12 cellular contexts compared by ENCODE assay signal in genomic region chr17:49828325-49828724, GRCh38. TPM values are rescaled to one million over a fixed set of nuclear protein-coding genes. Genes with fewer than 3 reads are reported as not detected.
DNase-seq lines count a peak whose midpoint lies in the region; ATAC-seq, FAIRE-seq and TF ChIP-seq lines count a peak whose summit lies in the region.
"Not testable (repeated sequence)": the region's sequence is repeated elsewhere in the genome, so short reads cannot be mapped to it uniquely, and the experiment has no call there.
"Had no signal": no experiment of that assay in that cellular context is flagged by ENCODE, and none has a peak within 500 bp of the region (broad histone marks: within the 10 kb centered on the region; RNA-seq: fewer than 3 reads in every experiment).

No MANE protein-coding gene starts in this region.

- H3F3A ChIP-seq in PC-3 (ENCODE audit: low read length, unreplicated experiment), result not testable (repeated sequence)

- peak overlapping the region; percentile 26 for H3K27ac Mint-ChIP-seq in activated CD8-positive, alpha-beta T cell treated with anti-CD3 and anti-CD28 coated beads for 36 hours

- WGBS in body of pancreas, 2 donors, result 52 to 67% methylated on average over 2 of the region's 2 CpGs

- intact Hi-C loops in PC-3 (cut with micrococcal nuclease); activated CD8-positive, alpha-beta T cell treated with anti-CD3 and anti-CD28 coated beads for 36 hours (cut with micrococcal nuclease); body of pancreas (cut with DNase I); sciatic nerve (cut with DNase I): not testable (repeated sequence)

- not testable (repeated sequence) for H3K9ac ChIP-seq in PC-3 (ENCODE audit: low read length); fibroblast of lung (ENCODE audit: insufficient read depth, low read length)

- not testable (repeated sequence) for TF ChIP-seq CTCF in PC-3 (conservative IDR thresholded peaks at IDR 0.05; ENCODE audit: low read depth, low read length); activated CD8-positive, alpha-beta T cell treated with anti-CD3 and anti-CD28 coated beads for 36 hours (IDR thresholded peaks at IDR 0.05); body of pancreas (IDR thresholded peaks at IDR 0.05); fibroblast of lung (conservative IDR thresholded peaks at IDR 0.05 in 1 of 2, IDR thresholded peaks at IDR 0.05 in 1 of 2; ENCODE audit: low read depth in 1 of 2, low read length in 2 of 2)

- H3K9me2 ChIP-seq in PC-3 (replicated peaks; ENCODE audit: low read length), result not testable (repeated sequence)

- H3K27me3 Mint-ChIP-seq in activated CD8-positive, alpha-beta T cell treated with anti-CD3 and anti-CD28 coated beads for 36 hours, result not testable (repeated sequence)

- not testable (repeated sequence) for H3K4me2 ChIP-seq in PC-3 (ENCODE audit: low read length); fibroblast of lung (ENCODE audit: extremely low read depth, insufficient read depth, low read length)

- FAIRE-seq in H54 (lab: Jason Lieb, UNC), result peak; percentile 91

- H3K4me1 ChIP-seq in PC-3 (ENCODE audit: insufficient read depth, low read length); body of pancreas; fibroblast of lung (ENCODE audit: control insufficient read depth, extremely low read depth, insufficient read depth, low read length): not testable (repeated sequence)

- not testable (repeated sequence) for H3K27ac ChIP-seq in PC-3 (ENCODE audit: low read length); body of pancreas
- peak overlapping the region; percentile 20 for H3K27ac ChIP-seq in fibroblast of lung (ENCODE audit: insufficient read depth, low read length)

- peaks cover 43% of the 10 kb centered on the region for H3K36me3 Mint-ChIP-seq in activated CD8-positive, alpha-beta T cell treated with anti-CD3 and anti-CD28 coated beads for 36 hours (ENCODE audit: low read depth)

- not testable (repeated sequence) for H3K9me3 ChIP-seq in PC-3 (ENCODE audit: low read length); body of pancreas; fibroblast of lung (ENCODE audit: control insufficient read depth, insufficient read depth, low read depth, low read length)

- not testable (repeated sequence) for ATAC-seq in PC-3; activated CD8-positive, alpha-beta T cell treated with anti-CD3 and anti-CD28 coated beads for 36 hours
- ATAC-seq in body of pancreas (peak; percentile 40), left lobe of liver (peak; percentile 36), sciatic nerve (peak; percentile 46)

- H3K4me1 Mint-ChIP-seq in activated CD8-positive, alpha-beta T cell treated with anti-CD3 and anti-CD28 coated beads for 36 hours (ENCODE audit: low read depth), result not testable (repeated sequence)

- POLR2A ChIA-PET in PC-3 (lab: Charles Lee; ENCODE audit: unreplicated experiment); activated CD8-positive, alpha-beta T cell treated with anti-CD3 and anti-CD28 coated beads for 36 hours (lab: Charles Lee): not testable (repeated sequence)

- H3K36me3 ChIP-seq in PC-3 (ENCODE audit: low read depth, low read length) (peaks cover 57% of the 10 kb centered on the region), body of pancreas (replicated peaks in 1 of 2; ENCODE audit: insufficient read depth in 1 of 2, low read depth in 2 of 2) (peaks cover 4 to 31% of the 10 kb centered on the region in 2 donors)
- not testable (repeated sequence) for H3K36me3 ChIP-seq in fibroblast of lung (ENCODE audit: control insufficient read depth, insufficient read depth, low read length)

- DNase-seq in AG08395 (ENCODE audit: low spot score) (peak; percentile 47), fibroblast of lung (ENCODE audit: low read depth in 2 of 2) (peak; percentile 21 to 59), left lobe of liver (ENCODE audit: low spot score) (peak; percentile 27)
- DNase-seq in H54 (ENCODE audit: insufficient read length, low spot score); PC-3; activated CD8-positive, alpha-beta T cell treated with anti-CD3 and anti-CD28 coated beads for 36 hours; body of pancreas; sciatic nerve (ENCODE audit: low spot score): not testable (repeated sequence)

- CTCF ChIA-PET in PC-3 (lab: Charles Lee); activated CD8-positive, alpha-beta T cell treated with anti-CD3 and anti-CD28 coated beads for 36 hours (lab: Charles Lee): not testable (repeated sequence)

- H3K79me2 ChIP-seq in PC-3 (ENCODE audit: low read length); fibroblast of lung (ENCODE audit: control insufficient read depth, insufficient read depth, low read length): not testable (repeated sequence)

- H3K4me3 ChIP-seq in PC-3 (ENCODE audit: low read length); body of pancreas; fibroblast of lung (replicated peaks in 1 of 4; ENCODE audit: control extremely low read depth in 1 of 4, insufficient read depth in 1 of 4, low read depth in 3 of 4, low read length in 4 of 4): not testable (repeated sequence)

- not testable (repeated sequence) for TF ChIP-seq POLR2A in H54 (IDR thresholded peaks at IDR 0.05; ENCODE audit: low read depth, low read length); body of pancreas (IDR thresholded peaks at IDR 0.05)

- not testable (repeated sequence) for H4K20me1 ChIP-seq in PC-3 (ENCODE audit: low read length); fibroblast of lung (ENCODE audit: control insufficient read depth, extremely low read depth, insufficient read depth, low read length)

- H3K9me3 Mint-ChIP-seq in activated CD8-positive, alpha-beta T cell treated with anti-CD3 and anti-CD28 coated beads for 36 hours, result not testable (repeated sequence)

- not testable (repeated sequence) for H3K27me3 ChIP-seq in PC-3 (ENCODE audit: low read length); body of pancreas; fibroblast of lung (ENCODE audit: control insufficient read depth, insufficient read depth, low read length)

- H2AFZ ChIP-seq in PC-3 (ENCODE audit: low read length); fibroblast of lung (ENCODE audit: low read length): not testable (repeated sequence)

- not testable (repeated sequence) for H3K4me3 Mint-ChIP-seq in activated CD8-positive, alpha-beta T cell treated with anti-CD3 and anti-CD28 coated beads for 36 hours

- TSS peak; percentile 12 for BruUV-seq in PC-3 (replicated peaks; lab: Mats Ljungman, UMichigan)

RNA-seq across cellular contexts. Expression of gene TAC4, which starts 19.5 kb away (rescaled TPM):
- total RNA-seq in PC-3 (2014; rRNA removed) (not detected in 2 replicates), body of pancreas (not detected), fibroblast of lung (not detected in 2 replicates), left lobe of liver (not detected), sciatic nerve (not detected)
- not detected for total RNA-seq in activated CD8-positive, alpha-beta T cell treated with anti-CD3 and anti-CD28 coated beads for 36 hours
- not detected in 2 replicates for polyA plus RNA-seq in fibroblast of lung
- not detected in 2 replicates for polyA plus RNA-seq in fibroblast of lung (2012)
- polyA minus RNA-seq in fibroblast of lung (ENCODE audit: low replicate concordance), result not detected in 2 replicates
- total RNA-seq: dermis microvascular lymphatic vessel endothelial cell, hepatocyte, HT-29, SJSA1 had no signal
- polyA plus RNA-seq: hepatocyte had no signal

RNA-seq across cellular contexts. Expression of gene KAT7, which starts 39.8 kb away (rescaled TPM):
- total RNA-seq in PC-3 (2014; rRNA removed) (39.1 and 45.8 TPM in 2 replicates), body of pancreas (10 to 100 TPM in 1 of 2 donors, 1 to 10 TPM in 1; 7.3 to 16.5 TPM), fibroblast of lung (30.3 and 35.5 TPM in 2 replicates), left lobe of liver (14.4 TPM), sciatic nerve (66.2 TPM)
- 10 to 100 TPM; 61.2 to 66.6 TPM for total RNA-seq in activated CD8-positive, alpha-beta T cell treated with anti-CD3 and anti-CD28 coated beads for 36 hours
- 25.6 and 34.2 TPM in 2 replicates for polyA plus RNA-seq in fibroblast of lung
- 18.1 and 24.6 TPM in 2 replicates for polyA plus RNA-seq in fibroblast of lung (2012)
- polyA minus RNA-seq in fibroblast of lung (ENCODE audit: low replicate concordance), result 23.9 and 60.0 TPM in 2 replicates
